In genomic region chr6:7151381-7151780, GRCh38 we compare ENCODE assay signal across 15 cellular contexts. TPM values are rescaled to one million over a fixed set of nuclear protein-coding genes. Genes with fewer than 3 reads are reported as not detected.
DNase-seq lines count a peak whose midpoint lies in the region; ATAC-seq and TF ChIP-seq lines count a peak whose summit lies in the region.
"Had no signal": no experiment of that assay in that cellular context is flagged by ENCODE, and none has a peak within 500 bp of the region (broad histone marks: within the 10 kb centered on the region; RNA-seq: fewer than 3 reads in every experiment).

No MANE protein-coding gene starts in this region.

- H3K36me3 ChIP-seq in naive thymus-derived CD4-positive, alpha-beta T cell (ENCODE audit: control insufficient read depth in 2 of 3, insufficient read depth in 3 of 3, low read length in 3 of 3), result no peaks in the 10 kb centered on the region
- H3K36me3 ChIP-seq in BE2C, result no peaks in the 10 kb centered on the region
- H3K36me3 ChIP-seq: left ventricle myocardium inferior had no signal

- H3K9me3 ChIP-seq in naive thymus-derived CD4-positive, alpha-beta T cell (ENCODE audit: control insufficient read depth in 2 of 3, low read length in 3 of 3), result no peaks in the 10 kb centered on the region
- no peaks in the 10 kb centered on the region for H3K9me3 ChIP-seq in BE2C
- H3K9me3 ChIP-seq: left ventricle myocardium inferior had no signal

- H3K27ac ChIP-seq in naive thymus-derived CD4-positive, alpha-beta T cell (ENCODE audit: low read depth, low read length), result no peak overlapping the region
- H3K27ac ChIP-seq: left ventricle myocardium inferior had no signal

- CTCF ChIA-PET in naive thymus-derived CD4-positive, alpha-beta T cell (lab: Charles Lee), result no interaction called here

- H3K27me3 Mint-ChIP-seq in natural killer cell treated with Interleukin-12 subunit alpha and Interleukin-12 subunit beta and Interleukin-15 and Interleukin-18, amount 100 ng/mL, for 72 hours, result no peaks in the 10 kb centered on the region
- H3K27me3 Mint-ChIP-seq in natural killer cell (ENCODE audit: low read depth in 2 of 2), result no peaks in the 10 kb centered on the region
- no peaks in the 10 kb centered on the region for H3K27me3 Mint-ChIP-seq in naive thymus-derived CD4-positive, alpha-beta T cell

- H3K4me3 ChIP-seq in naive thymus-derived CD4-positive, alpha-beta T cell (ENCODE audit: low read length), result no peak overlapping the region
- no peak overlapping the region for H3K4me3 ChIP-seq in BE2C (ENCODE audit: low read depth, low read length)
- H3K4me3 ChIP-seq: left ventricle myocardium inferior had no signal

- H3K27me3 ChIP-seq in naive thymus-derived CD4-positive, alpha-beta T cell (ENCODE audit: control insufficient read depth in 2 of 2, insufficient read depth in 2 of 2, low read length in 2 of 2), result no peaks in the 10 kb centered on the region
- no peaks in the 10 kb centered on the region for H3K27me3 ChIP-seq in BE2C

- H3K4me1 ChIP-seq in naive thymus-derived CD4-positive, alpha-beta T cell (ENCODE audit: control insufficient read depth in 2 of 2, insufficient read depth in 2 of 2, low read length in 2 of 2), result peaks cover 14 to 42% of the 10 kb centered on the region in 2 donors
- no peaks in the 10 kb centered on the region for H3K4me1 ChIP-seq in BE2C

- ATAC-seq in natural killer cell treated with Interleukin-12 subunit alpha and Interleukin-12 subunit beta and Interleukin-15 and Interleukin-18, amount 100 ng/mL, for 72 hours, result no peak
- ATAC-seq in natural killer cell (no peak), GM18868 (IDR thresholded peaks at IDR 0.05; ENCODE audit: unreplicated experiment) (no peak)
- no peak for ATAC-seq in naive thymus-derived CD4-positive, alpha-beta T cell

- peak overlapping the region; percentile 17 to 29 for H3K27ac Mint-ChIP-seq in natural killer cell treated with Interleukin-12 subunit alpha and Interleukin-12 subunit beta and Interleukin-15 and Interleukin-18, amount 100 ng/mL, for 72 hours
- peak overlapping the region in 1 of 2 donors; percentile 28 for H3K27ac Mint-ChIP-seq in natural killer cell
- peak overlapping the region in 5 of 9 donors; percentile 5 to 72 (median 12) for H3K27ac Mint-ChIP-seq in naive thymus-derived CD4-positive, alpha-beta T cell

- peaks cover 71 to 74% of the 10 kb centered on the region in 2 donors for H3K4me1 Mint-ChIP-seq in natural killer cell treated with Interleukin-12 subunit alpha and Interleukin-12 subunit beta and Interleukin-15 and Interleukin-18, amount 100 ng/mL, for 72 hours (ENCODE audit: low read depth in 2 of 2)
- peaks cover 71 to 76% of the 10 kb centered on the region in 2 donors for H3K4me1 Mint-ChIP-seq in natural killer cell
- peaks cover 57 to 95% (median 85%) of the 10 kb centered on the region in 7 donors for H3K4me1 Mint-ChIP-seq in naive thymus-derived CD4-positive, alpha-beta T cell

- DNase-seq in natural killer cell treated with Interleukin-12 subunit alpha and Interleukin-12 subunit beta and Interleukin-15 and Interleukin-18, amount 100 ng/mL, for 72 hours (ENCODE audit: low spot score), result no peak
- DNase-seq in natural killer cell, result no peak
- peak; percentile 36 for DNase-seq in ecto neural progenitor cell (ENCODE audit: low spot score)
- no peak for DNase-seq in naive thymus-derived CD4-positive, alpha-beta T cell
- no peak for DNase-seq in stimulated activated CD4-positive, alpha-beta T cell treated with anti-CD3 and anti-CD28 coated beads, Interleukin-4, amount 100 ng/mL, for 24 hours
- DNase-seq in BE2C, result no peak
- no peak for DNase-seq in MV-4-11 (lab: John Stamatoyannopoulos, UW)
- DNase-seq: activated CD4-positive, alpha-beta T cell treated with anti-CD3 and anti-CD28 coated beads, Interleukin-2, amount 50 U/mL, for 4 hours; activated naive CD4-positive, alpha-beta T cell treated with Interleukin-2 at 50 U/mL for 16 hours; DMS79 treated with DMSO at 0.1 percent for 48 hours; hippocampal formation; left ventricle myocardium inferior; nucleus accumbens; RPMI8226 had no signal

- intact Hi-C loops in natural killer cell (cut with micrococcal nuclease), result no loop called here
- intact Hi-C loops in naive thymus-derived CD4-positive, alpha-beta T cell (cut with micrococcal nuclease), result no loop called here

- POLR2A ChIA-PET in naive thymus-derived CD4-positive, alpha-beta T cell (lab: Charles Lee), result interaction anchor here (2.2 kb wide), 1 partner anchor 9 kb away, joined by 6 read pairs; no protein-coding TSS in a partner anchor

- no peaks in the 10 kb centered on the region for H3K36me3 Mint-ChIP-seq in natural killer cell treated with Interleukin-12 subunit alpha and Interleukin-12 subunit beta and Interleukin-15 and Interleukin-18, amount 100 ng/mL, for 72 hours
- H3K36me3 Mint-ChIP-seq in natural killer cell, result no peaks in the 10 kb centered on the region
- peaks cover 0 to 10% (median 0%) of the 10 kb centered on the region in 5 donors for H3K36me3 Mint-ChIP-seq in naive thymus-derived CD4-positive, alpha-beta T cell

- no peaks in the 10 kb centered on the region for H3K9me3 Mint-ChIP-seq in natural killer cell treated with Interleukin-12 subunit alpha and Interleukin-12 subunit beta and Interleukin-15 and Interleukin-18, amount 100 ng/mL, for 72 hours
- H3K9me3 Mint-ChIP-seq in natural killer cell, result no peaks in the 10 kb centered on the region
- H3K9me3 Mint-ChIP-seq in naive thymus-derived CD4-positive, alpha-beta T cell, result no peaks in the 10 kb centered on the region

- H3K4me3 Mint-ChIP-seq in natural killer cell treated with Interleukin-12 subunit alpha and Interleukin-12 subunit beta and Interleukin-15 and Interleukin-18, amount 100 ng/mL, for 72 hours, result no peak overlapping the region
- H3K4me3 Mint-ChIP-seq in natural killer cell, result no peak overlapping the region
- no peak overlapping the region for H3K4me3 Mint-ChIP-seq in naive thymus-derived CD4-positive, alpha-beta T cell

- TF ChIP-seq CTCF in natural killer cell (IDR thresholded peaks at IDR 0.05) (no peak), BE2C (IDR thresholded peaks at IDR 0.05; ENCODE audit: low read depth, low read length) (no peak)

RNA-seq across cellular contexts. Expression of gene RREB1, which starts 43.6 kb away (rescaled TPM):
- 10 to 100 TPM; 20.6 to 27.5 TPM for total RNA-seq in natural killer cell treated with Interleukin-12 subunit alpha and Interleukin-12 subunit beta and Interleukin-15 and Interleukin-18, amount 100 ng/mL, for 72 hours
- 10 to 100 TPM; 42.2 to 51.8 (median 44.0) TPM for total RNA-seq in natural killer cell
- 10 to 100 TPM; 28.3 to 56.7 (median 51.6) TPM for total RNA-seq in naive thymus-derived CD4-positive, alpha-beta T cell
- 10 to 100 TPM in 1 of 2 donors, 1 to 10 TPM in 1; 4.2 to 10.0 TPM for polyA plus RNA-seq in naive thymus-derived CD4-positive, alpha-beta T cell
- polyA plus RNA-seq in BE2C (2012; ENCODE audit: insufficient read depth, insufficient read length, low read depth), result 5.1 TPM
